Comparison of ENCODE assay signal across 9 cellular contexts in genomic region chr5:56763711-56764466, GRCh38. TPM values are rescaled to one million over a fixed set of nuclear protein-coding genes. Genes with fewer than 3 reads are reported as not detected.
DNase-seq lines count a peak whose midpoint lies in the region; ATAC-seq and TF ChIP-seq lines count a peak whose summit lies in the region.
"Had no signal": no experiment of that assay in that cellular context is flagged by ENCODE, and none has a peak within 500 bp of the region (broad histone marks: within the 10 kb centered on the region; RNA-seq: fewer than 3 reads in every experiment).

No MANE protein-coding gene starts in this region.

- H3K9me3 ChIP-seq in Caco-2 (no peaks in the 10 kb centered on the region), mucosa of descending colon (no peaks in the 10 kb centered on the region)
- H3K9me3 ChIP-seq: SJSA1 had no signal

- H3K36me3 ChIP-seq in Caco-2 (ENCODE audit: control insufficient read depth, insufficient read depth, low read length): no peaks in the 10 kb centered on the region
- H3K36me3 ChIP-seq in mucosa of descending colon (ENCODE audit: low read depth): no peaks in the 10 kb centered on the region
- H3K36me3 ChIP-seq: SJSA1 had no signal

- H3K27ac Mint-ChIP-seq in Caco-2 (ENCODE audit: unreplicated experiment) (peak overlapping the region; percentile 2), MCF 10A (ENCODE audit: low read depth, unreplicated experiment) (peak overlapping the region; percentile 17)
- H3K27ac Mint-ChIP-seq in activated naive CD8-positive, alpha-beta T cell treated with anti-CD3 and anti-CD28 coated beads, Interleukin-2, amount 50 U/mL, for 24 hours: no peak overlapping the region

- peaks cover 17% of the 10 kb centered on the region for H3K4me1 Mint-ChIP-seq in Caco-2 (ENCODE audit: low read depth, unreplicated experiment)
- H3K4me1 Mint-ChIP-seq in MCF 10A (ENCODE audit: insufficient read depth, unreplicated experiment): peaks cover 12% of the 10 kb centered on the region
- H3K4me1 Mint-ChIP-seq in activated naive CD8-positive, alpha-beta T cell treated with anti-CD3 and anti-CD28 coated beads, Interleukin-2, amount 50 U/mL, for 24 hours: peaks cover 21% of the 10 kb centered on the region

- peaks cover 16% of the 10 kb centered on the region for H3K4me1 ChIP-seq in Caco-2
- no peaks in the 10 kb centered on the region for H3K4me1 ChIP-seq in mucosa of descending colon (ENCODE audit: low read depth)

- H3K27me3 Mint-ChIP-seq in Caco-2 (ENCODE audit: insufficient read depth, unreplicated experiment) (no peaks in the 10 kb centered on the region), MCF 10A (ENCODE audit: insufficient read depth, unreplicated experiment) (no peaks in the 10 kb centered on the region)
- no peaks in the 10 kb centered on the region for H3K27me3 Mint-ChIP-seq in activated naive CD8-positive, alpha-beta T cell treated with anti-CD3 and anti-CD28 coated beads, Interleukin-2, amount 50 U/mL, for 24 hours

- POLR2A ChIA-PET in Caco-2 (lab: Charles Lee): no interaction called here
- POLR2A ChIA-PET in MCF 10A (lab: Yijun Ruan, JAX): no interaction called here

- TF ChIP-seq CTCF in Caco-2 (IDR thresholded peaks at IDR 0.05; ENCODE audit: insufficient read depth in 1 of 2, low read depth in 1 of 2, low read length in 1 of 2, severe bottlenecking in 1 of 2, unreplicated experiment in 1 of 2): no peak
- TF ChIP-seq CTCF in MCF 10A (IDR thresholded peaks at IDR 0.05; ENCODE audit: unreplicated experiment): no peak
- no peak for TF ChIP-seq CTCF in mucosa of descending colon (IDR thresholded peaks at IDR 0.05)

- intact Hi-C loops in Caco-2 (cut with micrococcal nuclease; ENCODE audit: unreplicated experiment) (no loop called here), MCF 10A (cut with micrococcal nuclease) (no loop called here), mucosa of descending colon (cut with DNase I, micrococcal nuclease) (no loop called here)

- H3K4me3 Mint-ChIP-seq in Caco-2 (ENCODE audit: unreplicated experiment) (no peak overlapping the region), MCF 10A (ENCODE audit: unreplicated experiment) (no peak overlapping the region)
- no peak overlapping the region for H3K4me3 Mint-ChIP-seq in activated naive CD8-positive, alpha-beta T cell treated with anti-CD3 and anti-CD28 coated beads, Interleukin-2, amount 50 U/mL, for 24 hours

- CTCF ChIA-PET in Caco-2 (lab: Charles Lee) (no interaction called here), MCF 10A (lab: Yijun Ruan, JAX) (interaction anchor here (0.8 to 1.2 kb wide), 2 partner anchors 16 to 492 kb away, joined by 3 read pairs; no protein-coding TSS in a partner anchor)

- no peak overlapping the region for H3K4me3 ChIP-seq in Caco-2 (ENCODE audit: low read depth, low read length)
- no peak overlapping the region for H3K4me3 ChIP-seq in mucosa of descending colon
- H3K4me3 ChIP-seq: SJSA1 had no signal

- H3K36me3 Mint-ChIP-seq in Caco-2 (ENCODE audit: insufficient read depth, unreplicated experiment) (no peaks in the 10 kb centered on the region), MCF 10A (ENCODE audit: insufficient read depth, unreplicated experiment) (no peaks in the 10 kb centered on the region)
- no peaks in the 10 kb centered on the region for H3K36me3 Mint-ChIP-seq in activated naive CD8-positive, alpha-beta T cell treated with anti-CD3 and anti-CD28 coated beads, Interleukin-2, amount 50 U/mL, for 24 hours (ENCODE audit: low read depth)

- H3K9me3 Mint-ChIP-seq in Caco-2 (ENCODE audit: unreplicated experiment) (no peaks in the 10 kb centered on the region), MCF 10A (ENCODE audit: unreplicated experiment) (no peaks in the 10 kb centered on the region)
- no peaks in the 10 kb centered on the region for H3K9me3 Mint-ChIP-seq in activated naive CD8-positive, alpha-beta T cell treated with anti-CD3 and anti-CD28 coated beads, Interleukin-2, amount 50 U/mL, for 24 hours

- peak; percentile 72 for ATAC-seq in mucosa of descending colon
- ATAC-seq in HG02852 (IDR thresholded peaks at IDR 0.05; ENCODE audit: unreplicated experiment): no peak
- ATAC-seq in activated naive CD8-positive, alpha-beta T cell treated with anti-CD3 and anti-CD28 coated beads, Interleukin-2, amount 50 U/mL, for 24 hours: no peak
- no peak for ATAC-seq in HG02870 (IDR thresholded peaks at IDR 0.05; ENCODE audit: unreplicated experiment)

- H3K27me3 ChIP-seq in Caco-2 (replicated peaks; ENCODE audit: control insufficient read depth, insufficient read depth, low read length): no peaks in the 10 kb centered on the region
- H3K27me3 ChIP-seq: SJSA1 had no signal

- peak; percentile 24 to 51 for DNase-seq in Caco-2
- peak; percentile 99 for DNase-seq in MV-4-11 (lab: John Stamatoyannopoulos, UW)
- peak; percentile 31 for DNase-seq in MCF 10A (ENCODE audit: unreplicated experiment)
- peak in 1 of 3 donors; percentile 64 for DNase-seq in mucosa of descending colon
- DNase-seq in activated naive CD8-positive, alpha-beta T cell treated with anti-CD3 and anti-CD28 coated beads, Interleukin-2, amount 50 U/mL, for 24 hours: no peak
- no peak for DNase-seq in dermis blood vessel endothelial cell

- BruUV-seq in Caco-2 (replicated peaks; lab: Mats Ljungman, UMichigan) (no TSS peak), MCF 10A (replicated peaks; lab: Mats Ljungman, UMichigan) (no TSS peak)

RNA-seq across cellular contexts. Expression of gene MAP3K1, which starts 51.5 kb away (rescaled TPM):
- total RNA-seq in Caco-2 (2022): 46.0 and 47.0 TPM in 2 replicates
- 6.6 and 7.9 TPM in 2 replicates for total RNA-seq in MCF 10A (2022)
- total RNA-seq in mucosa of descending colon: 10 to 100 TPM; 11.1 to 12.2 (median 11.5) TPM
- total RNA-seq in dermis blood vessel endothelial cell: 50.5 and 55.1 TPM in 2 replicates

Comparison
In these comparisons a context has a peak if more than half of its experiments do, and no peak if none do; other contexts are left out.
1. DNase-seq: peak in Caco-2 (2 of 2), MV-4-11 (single experiment) and MCF 10A (single experiment); none in activated naive CD8-positive, alpha-beta T cell treated with anti-CD3 and anti-CD28 coated beads, Interleukin-2, amount 50 U/mL, for 24 hours (single experiment) and dermis blood vessel endothelial cell (single experiment).